Comparison of ENCODE assay signal across 13 cellular contexts in the genomic region with DNA sequence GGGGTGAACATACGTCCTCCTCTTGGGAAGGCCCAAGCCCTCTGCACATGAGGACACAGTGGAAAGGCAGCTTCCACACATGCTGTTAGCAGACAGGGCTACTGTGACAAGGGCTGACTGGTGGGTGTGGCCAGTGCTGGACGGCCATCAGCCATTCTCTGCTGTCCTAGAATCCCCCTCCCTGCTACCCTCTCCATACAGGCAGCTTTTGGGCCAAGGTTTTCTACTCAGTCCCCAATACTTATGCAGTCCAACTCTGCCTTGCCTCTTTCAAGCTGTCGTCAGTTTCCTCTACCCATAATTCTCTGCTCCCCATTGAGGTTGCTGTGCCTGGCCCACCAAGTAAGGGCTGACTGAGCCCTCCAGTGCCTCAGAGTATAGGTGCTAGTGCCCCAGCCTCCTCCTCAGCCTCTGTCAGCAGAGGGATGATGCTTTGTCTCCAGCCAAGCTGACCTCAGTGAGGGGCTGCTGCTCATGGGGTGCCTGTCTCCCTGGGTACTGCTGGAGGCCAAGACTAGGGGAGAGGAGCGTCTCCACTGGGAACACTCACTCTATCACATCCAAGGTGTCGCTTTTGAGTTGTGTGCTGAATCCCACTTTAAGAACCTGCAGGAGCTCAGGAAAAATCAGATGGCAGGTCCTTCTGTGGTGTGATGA. TPM values are rescaled to one million over a fixed set of nuclear protein-coding genes. Genes with fewer than 3 reads are reported as not detected.
DNase-seq lines count a peak whose midpoint lies in the region; ATAC-seq and TF ChIP-seq lines count a peak whose summit lies in the region.
"Had no signal": no experiment of that assay in that cellular context is flagged by ENCODE, and none has a peak within 500 bp of the region (broad histone marks: within the 10 kb centered on the region; RNA-seq: fewer than 3 reads in every experiment).

No MANE protein-coding gene starts in this region.

- no peaks in the 10 kb centered on the region for H3K9me3 ChIP-seq in stomach smooth muscle (ENCODE audit: control insufficient read depth in 2 of 2, low read length in 2 of 2)
- H3K9me3 ChIP-seq in gastrocnemius medialis, result no peaks in the 10 kb centered on the region

- H3K36me3 Mint-ChIP-seq in activated T-cell treated with anti-CD3 and anti-CD28 coated beads, Interleukin-2, amount 50 U/mL, for 24 hours (ENCODE audit: low read depth), result no peaks in the 10 kb centered on the region
- no peaks in the 10 kb centered on the region for H3K36me3 Mint-ChIP-seq in activated T-cell treated with anti-CD3 and anti-CD28 coated beads, Interleukin-2, amount 50 U/mL, for 72 hours (ENCODE audit: insufficient read depth in 2 of 2)

- H3K4me1 ChIP-seq in stomach smooth muscle (ENCODE audit: control insufficient read depth, insufficient read depth, low read length) (peaks cover 71% of the 10 kb centered on the region), gastrocnemius medialis (peaks cover 10 to 13% of the 10 kb centered on the region in 2 donors)

- peak overlapping the region in 1 of 2 donors; percentile 47 for H3K9ac ChIP-seq in stomach smooth muscle (ENCODE audit: low read length in 2 of 2)

- H3K4me3 ChIP-seq in WI38 (ENCODE audit: low read depth, low read length) (peak overlapping the region; percentile 71), stomach smooth muscle (ENCODE audit: low read length in 2 of 2) (peak overlapping the region; percentile 37 to 66), gastrocnemius medialis (no peak overlapping the region)

- H3K4me3 Mint-ChIP-seq in activated T-cell treated with anti-CD3 and anti-CD28 coated beads, Interleukin-2, amount 50 U/mL, for 24 hours, result peak overlapping the region; percentile 44
- peak overlapping the region in 1 of 2 donors; percentile 63 for H3K4me3 Mint-ChIP-seq in activated T-cell treated with anti-CD3 and anti-CD28 coated beads, Interleukin-2, amount 50 U/mL, for 72 hours

- intact Hi-C loops in gastrocnemius medialis (cut with DNase I; ENCODE audit: low total_unique reads), result no loop called here

- H3K27me3 ChIP-seq in stomach smooth muscle (ENCODE audit: control insufficient read depth in 1 of 2, insufficient read depth in 2 of 2, low read length in 2 of 2) (no peaks in the 10 kb centered on the region), gastrocnemius medialis (peaks cover 0 to 4% (median 3%) of the 10 kb centered on the region in 3 donors)

- H3K9me3 Mint-ChIP-seq in activated T-cell treated with anti-CD3 and anti-CD28 coated beads, Interleukin-2, amount 50 U/mL, for 24 hours, result no peaks in the 10 kb centered on the region
- no peaks in the 10 kb centered on the region for H3K9me3 Mint-ChIP-seq in activated T-cell treated with anti-CD3 and anti-CD28 coated beads, Interleukin-2, amount 50 U/mL, for 72 hours

- no peak for ATAC-seq in activated T-cell treated with anti-CD3 and anti-CD28 coated beads, Interleukin-2, amount 50 U/mL, for 72 hours (replicated peaks in 1 of 2)
- ATAC-seq in gastrocnemius medialis, result no peak
- ATAC-seq in GM18519 (IDR thresholded peaks at IDR 0.05; ENCODE audit: low FRiP score, unreplicated experiment), result no peak

- H3K36me3 ChIP-seq in stomach smooth muscle (ENCODE audit: control insufficient read depth in 2 of 2, insufficient read depth in 2 of 2, low read length in 2 of 2) (peaks cover 0 to 10% of the 10 kb centered on the region in 2 donors), gastrocnemius medialis (no peaks in the 10 kb centered on the region)

- H3K27me3 Mint-ChIP-seq in activated T-cell treated with anti-CD3 and anti-CD28 coated beads, Interleukin-2, amount 50 U/mL, for 24 hours, result no peaks in the 10 kb centered on the region
- H3K27me3 Mint-ChIP-seq in activated T-cell treated with anti-CD3 and anti-CD28 coated beads, Interleukin-2, amount 50 U/mL, for 72 hours (ENCODE audit: low read depth), result peaks cover 5% of the 10 kb centered on the region

- H3K27ac ChIP-seq in stomach smooth muscle (ENCODE audit: low read length), result no peak overlapping the region
- no peak overlapping the region for H3K27ac ChIP-seq in gastrocnemius medialis

- H3K4me1 Mint-ChIP-seq in activated T-cell treated with anti-CD3 and anti-CD28 coated beads, Interleukin-2, amount 50 U/mL, for 24 hours (ENCODE audit: low read depth), result peaks cover 31% of the 10 kb centered on the region
- H3K4me1 Mint-ChIP-seq in activated T-cell treated with anti-CD3 and anti-CD28 coated beads, Interleukin-2, amount 50 U/mL, for 72 hours (ENCODE audit: low read depth), result peaks cover 23% of the 10 kb centered on the region

- H3K27ac Mint-ChIP-seq in activated T-cell treated with anti-CD3 and anti-CD28 coated beads, Interleukin-2, amount 50 U/mL, for 24 hours, result no peak overlapping the region
- H3K27ac Mint-ChIP-seq in activated T-cell treated with anti-CD3 and anti-CD28 coated beads, Interleukin-2, amount 50 U/mL, for 72 hours, result no peak overlapping the region

- no peak for DNase-seq in activated T-cell treated with anti-CD3 and anti-CD28 coated beads, Interleukin-2, amount 50 U/mL, for 24 hours
- DNase-seq in activated T-cell treated with anti-CD3 and anti-CD28 coated beads, Interleukin-2, amount 50 U/mL, for 72 hours, result no peak
- DNase-seq in glomerular visceral epithelial cell (ENCODE audit: extremely low spot score), result peak; percentile 52
- DNase-seq in gastrocnemius medialis, result no peak
- DNase-seq in OCI-M2 (lab: John Stamatoyannopoulos, UW; ENCODE audit: unreplicated experiment), result no peak
- DNase-seq: activated naive CD4-positive, alpha-beta T cell treated with Interleukin-2 at 50 U/mL for 16 hours; mammary epithelial cell; NCI-H1694 treated with DMSO at 0.1 percent for 48 hours had no signal

- in situ Hi-C loops in gastrocnemius medialis (cut with MboI; ENCODE audit: low sequenced_read_pairs in 4 of 4), result no loop called here

- no peak for TF ChIP-seq POLR2A in gastrocnemius medialis (IDR thresholded peaks at IDR 0.05)

- TF ChIP-seq CTCF in WI38 (IDR thresholded peaks at IDR 0.05; ENCODE audit: low read depth, low read length) (no peak), gastrocnemius medialis (IDR thresholded peaks at IDR 0.05 in 4 of 5, conservative IDR thresholded peaks at IDR 0.05 in 1 of 5) (no peak)

RNA-seq across cellular contexts. Expression of gene LOXL1, which starts 2.8 kb away (rescaled TPM):
- total RNA-seq in activated T-cell treated with anti-CD3 and anti-CD28 coated beads, Interleukin-2, amount 50 U/mL, for 72 hours, result 1 to 10 TPM; 1.9 to 2.5 TPM
- total RNA-seq in gastrocnemius medialis, result 10 to 100 TPM in 1 of 4 donors, 1 to 10 TPM in 3; 4.9 to 11.2 (median 5.7) TPM

RNA-seq across cellular contexts. Expression of gene TBC1D21, which starts 55.7 kb away (rescaled TPM):
- total RNA-seq in activated T-cell treated with anti-CD3 and anti-CD28 coated beads, Interleukin-2, amount 50 U/mL, for 72 hours, result not detected
- not detected for total RNA-seq in gastrocnemius medialis
- total RNA-seq: mammary epithelial cell; subcutaneous adipose tissue; T-helper 1 cell treated with Interleukin-12 subunit alpha and Interleukin-12 subunit beta and Interleukin-4 antibody, amounts not matched to agents 30 ng/mL and 1 ng/mL, for 36 hours had no signal

Comparison
In these comparisons a context has a peak if more than half of its experiments do, and no peak if none do; other contexts are left out.
1. H3K4me3 ChIP-seq: peak in WI38 (single experiment) and stomach smooth muscle (2 of 2); none in gastrocnemius medialis (0 of 4).